Comparison of ENCODE assay signal across 8 cellular contexts in the genomic region with DNA sequence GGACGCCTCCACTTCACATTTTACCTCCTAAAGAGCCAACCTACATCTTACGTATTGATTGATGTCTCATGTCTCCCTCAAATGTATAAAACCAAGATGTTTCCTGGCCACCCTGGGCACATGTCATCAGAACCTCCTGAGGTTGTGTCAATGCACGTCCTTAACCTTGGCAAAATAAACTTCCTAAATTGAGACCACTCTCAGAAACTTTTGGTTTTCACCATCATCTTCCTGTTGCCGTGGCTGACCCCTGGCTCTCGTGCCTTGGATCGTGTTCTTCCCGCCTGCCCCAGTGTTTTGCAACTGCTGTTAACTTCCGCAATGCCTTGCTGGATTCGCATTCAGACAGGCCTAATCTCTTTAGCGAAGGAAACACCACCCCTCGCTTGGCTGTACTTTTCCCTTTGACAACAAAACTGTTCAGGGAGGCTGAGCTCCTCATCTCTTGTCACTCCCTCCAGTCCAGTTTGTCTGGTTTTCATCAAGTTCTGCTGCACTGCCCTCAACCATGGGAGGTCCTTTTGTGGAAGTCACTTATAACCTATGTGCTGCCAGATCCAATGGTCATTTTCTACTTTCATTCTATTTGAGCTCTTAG. TPM values are rescaled to one million over a fixed set of nuclear protein-coding genes. Genes with fewer than 3 reads are reported as not detected.
DNase-seq lines count a peak whose midpoint lies in the region; ATAC-seq, FAIRE-seq and TF ChIP-seq lines count a peak whose summit lies in the region.

No MANE protein-coding gene starts in this region.

- no peak for FAIRE-seq in astrocyte (lab: Jason Lieb, UNC)

- H3K27me3 ChIP-seq in astrocyte (ENCODE audit: insufficient read depth, low read length) (no peaks in the 10 kb centered on the region), lower lobe of right lung (ENCODE audit: low read depth) (no peaks in the 10 kb centered on the region), tibial artery (no peaks in the 10 kb centered on the region)

- peaks cover 20% of the 10 kb centered on the region for H3K36me3 Mint-ChIP-seq in activated CD4-positive, alpha-beta T cell treated with anti-CD3 and anti-CD28 coated beads for 36 hours (ENCODE audit: low read depth)
- peaks cover 4% of the 10 kb centered on the region for H3K36me3 Mint-ChIP-seq in astrocyte (ENCODE audit: low read depth, unreplicated experiment)

- ATAC-seq in activated CD4-positive, alpha-beta T cell treated with anti-CD3 and anti-CD28 coated beads for 36 hours: no peak
- peak in 1 of 2 donors; percentile 27 for ATAC-seq in lower lobe of right lung

- H3K27me3 Mint-ChIP-seq in activated CD4-positive, alpha-beta T cell treated with anti-CD3 and anti-CD28 coated beads for 36 hours: peaks cover 3% of the 10 kb centered on the region
- peaks cover 3% of the 10 kb centered on the region for H3K27me3 Mint-ChIP-seq in astrocyte (ENCODE audit: low read depth, unreplicated experiment)

- H3K79me2 ChIP-seq in astrocyte (ENCODE audit: insufficient read depth, low read length): peaks cover 34% of the 10 kb centered on the region

- peak overlapping the region; percentile 83 for H3K4me3 Mint-ChIP-seq in activated CD4-positive, alpha-beta T cell treated with anti-CD3 and anti-CD28 coated beads for 36 hours
- H3K4me3 Mint-ChIP-seq in astrocyte (ENCODE audit: unreplicated experiment): peak overlapping the region; percentile 76

- H2AFZ ChIP-seq in astrocyte (ENCODE audit: low read depth, low read length): no peak overlapping the region

- no peaks in the 10 kb centered on the region for H3K9me3 ChIP-seq in astrocyte (ENCODE audit: insufficient read depth, low read depth, low read length)
- H3K9me3 ChIP-seq in lower lobe of right lung: no peaks in the 10 kb centered on the region
- H3K9me3 ChIP-seq in tibial artery: no peaks in the 10 kb centered on the region

- H3K4me1 ChIP-seq in astrocyte (ENCODE audit: insufficient read depth, low read length) (peaks cover 28% of the 10 kb centered on the region), lower lobe of right lung (peaks cover 34% of the 10 kb centered on the region), tibial artery (peaks cover 0 to 45% (median 18%) of the 10 kb centered on the region in 4 donors)

- H3K4me3 ChIP-seq in astrocyte (ENCODE audit: insufficient read depth, low read depth, low read length) (peak overlapping the region; percentile 62), lower lobe of right lung (peak overlapping the region; percentile 74), tibial artery (peak overlapping the region in 1 of 2 donors; percentile 88)

- TF ChIP-seq CTCF in astrocyte (IDR thresholded peaks at IDR 0.05; ENCODE audit: insufficient read depth, low read depth, low read length): no peak
- no peak for TF ChIP-seq CTCF in lower lobe of right lung (IDR thresholded peaks at IDR 0.05)
- TF ChIP-seq CTCF in tibial artery (IDR thresholded peaks at IDR 0.05): no peak

- peaks cover 39% of the 10 kb centered on the region for H3K4me1 Mint-ChIP-seq in activated CD4-positive, alpha-beta T cell treated with anti-CD3 and anti-CD28 coated beads for 36 hours
- H3K4me1 Mint-ChIP-seq in astrocyte (ENCODE audit: low read depth, unreplicated experiment): peaks cover 16% of the 10 kb centered on the region

- intact Hi-C loops in activated CD4-positive, alpha-beta T cell treated with anti-CD3 and anti-CD28 coated beads for 36 hours (cut with DNase I, micrococcal nuclease): loop anchor here in 1 of 2 experiments (5.0 kb wide), 1 partner anchor 125 kb away; no protein-coding TSS in a partner anchor
- intact Hi-C loops in lower lobe of right lung (cut with DNase I): no loop called here
- intact Hi-C loops in tibial artery (cut with DNase I; ENCODE audit: low total_unique reads): no loop called here

- H3K9ac ChIP-seq in astrocyte (ENCODE audit: low read length): no peak overlapping the region

- no peak overlapping the region for H3K27ac Mint-ChIP-seq in activated CD4-positive, alpha-beta T cell treated with anti-CD3 and anti-CD28 coated beads for 36 hours
- H3K27ac Mint-ChIP-seq in astrocyte (ENCODE audit: unreplicated experiment): peak overlapping the region; percentile 92

- CTCF ChIA-PET in activated CD4-positive, alpha-beta T cell treated with anti-CD3 and anti-CD28 coated beads for 36 hours (lab: Charles Lee): no interaction called here

- POLR2A ChIA-PET in activated CD4-positive, alpha-beta T cell treated with anti-CD3 and anti-CD28 coated beads for 36 hours (lab: Charles Lee): no interaction called here

- H4K20me1 ChIP-seq in astrocyte (ENCODE audit: insufficient read depth, low read length): peaks cover 23% of the 10 kb centered on the region

- no peaks in the 10 kb centered on the region for H3K9me3 Mint-ChIP-seq in activated CD4-positive, alpha-beta T cell treated with anti-CD3 and anti-CD28 coated beads for 36 hours (ENCODE audit: low read depth)
- peaks cover 2% of the 10 kb centered on the region for H3K9me3 Mint-ChIP-seq in astrocyte (ENCODE audit: unreplicated experiment)

- DNase-seq in activated CD4-positive, alpha-beta T cell treated with anti-CD3 and anti-CD28 coated beads for 36 hours: no peak
- no peak for DNase-seq in activated CD4-positive, alpha-beta T cell treated with anti-CD3 and anti-CD28 coated beads, Interleukin-2, amount 50 U/mL, for 4 hours
- DNase-seq in astrocyte (ENCODE audit: low read depth) (no peak), lower lobe of right lung (peak; percentile 76), tibial artery (peak; percentile 57 to 83), NCI-H1092 (lab: John Stamatoyannopoulos, UW) (no peak), GOT3 (lab: John Stamatoyannopoulos, UW) (no peak), DMS153 (lab: John Stamatoyannopoulos, UW) (no peak)

- H3K36me3 ChIP-seq in astrocyte (ENCODE audit: insufficient read depth, low read length) (no peaks in the 10 kb centered on the region), lower lobe of right lung (no peaks in the 10 kb centered on the region), tibial artery (no peaks in the 10 kb centered on the region)

- peak overlapping the region; percentile 88 for H3K4me2 ChIP-seq in astrocyte (ENCODE audit: low read length)

- H3K27ac ChIP-seq in astrocyte (ENCODE audit: low read depth, low read length) (no peak overlapping the region), lower lobe of right lung (peak overlapping the region; percentile 98), tibial artery (peak overlapping the region; percentile 96 to 98)

RNA-seq across cellular contexts. Expression of gene DAP, which starts 1.2 kb away (rescaled TPM):
- total RNA-seq in activated CD4-positive, alpha-beta T cell treated with anti-CD3 and anti-CD28 coated beads for 36 hours: 10 to 100 TPM; 41.4 to 44.0 TPM
- 230 and 239 TPM in 2 replicates for total RNA-seq in astrocyte
- total RNA-seq in lower lobe of right lung: 89.8 TPM

Comparison
In these comparisons a context has a peak if more than half of its experiments do, and no peak if none do; other contexts are left out.
1. DNase-seq: peak in lower lobe of right lung (single experiment) and tibial artery (2 of 2); none in activated CD4-positive, alpha-beta T cell treated with anti-CD3 and anti-CD28 coated beads for 36 hours (single experiment), activated CD4-positive, alpha-beta T cell treated with anti-CD3 and anti-CD28 coated beads, Interleukin-2, amount 50 U/mL, for 4 hours (0 of 2), astrocyte (single experiment), NCI-H1092 (single experiment), GOT3 (single experiment) and DMS153 (single experiment).